Comparison of ENCODE assay signal across 1 cellular context in the genomic region with DNA sequence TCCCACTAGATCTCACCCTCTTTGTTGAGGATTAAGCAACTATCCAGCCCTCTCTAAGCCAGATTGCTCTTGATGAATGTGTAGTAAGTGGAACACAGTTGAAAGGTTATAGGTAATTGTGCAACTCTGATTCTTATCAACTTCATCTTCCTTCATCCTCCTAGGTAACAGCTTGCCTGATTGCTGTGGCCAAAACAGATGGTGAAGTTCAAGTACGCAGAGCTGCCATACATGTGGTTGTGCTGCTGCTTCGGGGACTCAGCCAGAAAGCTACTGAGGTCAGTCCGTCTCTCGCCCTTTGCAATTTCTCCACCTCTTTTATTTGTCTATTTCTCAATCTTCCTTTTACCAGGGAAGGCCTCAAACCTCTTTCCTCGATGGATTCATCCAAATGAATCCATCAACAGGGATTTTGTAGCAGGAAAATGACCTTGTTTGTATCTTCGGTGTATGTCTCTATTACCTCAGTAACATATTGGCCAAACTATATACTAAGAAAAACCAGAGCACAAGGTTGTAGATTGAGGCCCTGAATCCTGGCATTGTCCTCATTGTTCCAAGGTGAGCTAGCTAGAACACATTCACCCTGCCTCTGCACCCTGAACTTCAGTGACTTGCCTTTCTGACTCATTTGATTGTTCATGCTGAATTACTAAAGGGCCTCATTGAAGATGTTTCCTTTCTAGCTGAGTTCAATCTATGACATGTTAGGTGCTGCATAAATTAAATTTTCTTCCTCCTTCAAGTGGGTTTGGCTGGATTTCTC.
A peak's percentile ranks its signal among the peaks of the same experiment; 100 is the strongest.
TF ChIP-seq lines count a peak whose summit lies in the region.

No MANE protein-coding gene starts in this region.

TF ChIP-seq in HepG2, 621 proteins besides CTCF, POLR2A, EP300 and RAD21 (continued from another document and continues in another):
- TF ChIP-seq, protein P1, sequence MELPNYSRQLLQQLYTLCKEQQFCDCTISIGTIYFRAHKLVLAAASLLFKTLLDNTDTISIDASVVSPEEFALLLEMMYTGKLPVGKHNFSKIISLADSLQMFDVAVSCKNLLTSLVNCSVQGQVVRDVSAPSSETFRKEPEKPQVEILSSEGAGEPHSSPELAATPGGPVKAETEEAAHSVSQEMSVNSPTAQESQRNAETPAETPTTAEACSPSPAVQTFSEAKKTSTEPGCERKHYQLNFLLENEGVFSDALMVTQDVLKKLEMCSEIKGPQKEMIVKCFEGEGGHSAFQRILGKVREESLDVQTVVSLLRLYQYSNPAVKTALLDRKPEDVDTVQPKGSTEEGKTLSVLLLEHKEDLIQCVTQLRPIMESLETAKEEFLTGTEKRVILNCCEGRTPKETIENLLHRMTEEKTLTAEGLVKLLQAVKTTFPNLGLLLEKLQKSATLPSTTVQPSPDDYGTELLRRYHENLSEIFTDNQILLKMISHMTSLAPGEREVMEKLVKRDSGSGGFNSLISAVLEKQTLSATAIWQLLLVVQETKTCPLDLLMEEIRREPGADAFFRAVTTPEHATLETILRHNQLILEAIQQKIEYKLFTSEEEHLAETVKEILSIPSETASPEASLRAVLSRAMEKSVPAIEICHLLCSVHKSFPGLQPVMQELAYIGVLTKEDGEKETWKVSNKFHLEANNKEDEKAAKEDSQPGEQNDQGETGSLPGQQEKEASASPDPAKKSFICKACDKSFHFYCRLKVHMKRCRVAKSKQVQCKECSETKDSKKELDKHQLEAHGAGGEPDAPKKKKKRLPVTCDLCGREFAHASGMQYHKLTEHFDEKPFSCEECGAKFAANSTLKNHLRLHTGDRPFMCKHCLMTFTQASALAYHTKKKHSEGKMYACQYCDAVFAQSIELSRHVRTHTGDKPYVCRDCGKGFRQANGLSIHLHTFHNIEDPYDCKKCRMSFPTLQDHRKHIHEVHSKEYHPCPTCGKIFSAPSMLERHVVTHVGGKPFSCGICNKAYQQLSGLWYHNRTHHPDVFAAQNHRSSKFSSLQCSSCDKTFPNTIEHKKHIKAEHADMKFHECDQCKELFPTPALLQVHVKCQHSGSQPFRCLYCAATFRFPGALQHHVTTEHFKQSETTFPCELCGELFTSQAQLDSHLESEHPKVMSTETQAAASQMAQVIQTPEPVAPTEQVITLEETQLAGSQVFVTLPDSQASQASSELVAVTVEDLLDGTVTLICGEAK (IDR thresholded peaks at IDR 0.05): no peak
- TF ChIP-seq, protein P1 (CRISPR knock-in tag; IDR thresholded peaks at IDR 0.05): no peak
- no peak for TF ChIP-seq ZFYVE20 (CRISPR knock-in tag; IDR thresholded peaks at IDR 0.05; ENCODE audit: borderline replicate concordance, low read depth)
- peak; percentile 63 for TF ChIP-seq KMT2B (CRISPR knock-in tag; IDR thresholded peaks at IDR 0.05)
- TF ChIP-seq HES4 (CRISPR knock-in tag; IDR thresholded peaks at IDR 0.05; ENCODE audit: borderline replicate concordance): no peak
- TF ChIP-seq, protein P2, sequence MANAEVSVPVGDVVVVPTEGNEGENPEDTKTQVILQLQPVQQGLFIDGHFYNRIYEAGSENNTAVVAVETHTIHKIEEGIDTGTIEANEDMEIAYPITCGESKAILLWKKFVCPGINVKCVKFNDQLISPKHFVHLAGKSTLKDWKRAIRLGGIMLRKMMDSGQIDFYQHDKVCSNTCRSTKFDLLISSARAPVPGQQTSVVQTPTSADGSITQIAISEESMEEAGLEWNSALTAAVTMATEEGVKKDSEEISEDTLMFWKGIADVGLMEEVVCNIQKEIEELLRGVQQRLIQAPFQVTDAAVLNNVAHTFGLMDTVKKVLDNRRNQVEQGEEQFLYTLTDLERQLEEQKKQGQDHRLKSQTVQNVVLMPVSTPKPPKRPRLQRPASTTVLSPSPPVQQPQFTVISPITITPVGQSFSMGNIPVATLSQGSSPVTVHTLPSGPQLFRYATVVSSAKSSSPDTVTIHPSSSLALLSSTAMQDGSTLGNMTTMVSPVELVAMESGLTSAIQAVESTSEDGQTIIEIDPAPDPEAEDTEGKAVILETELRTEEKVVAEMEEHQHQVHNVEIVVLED (CRISPR knock-in tag; IDR thresholded peaks at IDR 0.05; ENCODE audit: borderline replicate concordance): no peak
- TF ChIP-seq, protein P3, sequence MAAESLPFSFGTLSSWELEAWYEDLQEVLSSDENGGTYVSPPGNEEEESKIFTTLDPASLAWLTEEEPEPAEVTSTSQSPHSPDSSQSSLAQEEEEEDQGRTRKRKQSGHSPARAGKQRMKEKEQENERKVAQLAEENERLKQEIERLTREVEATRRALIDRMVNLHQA (CRISPR knock-in tag; IDR thresholded peaks at IDR 0.05): 0 out of 2 replicates have a peak, but pooled peaks have one; percentile 61
- TF ChIP-seq CEBPB (IDR thresholded peaks at IDR 0.05; ENCODE audit: borderline replicate concordance, low read depth, low read length): peak; percentile 96
- peak; percentile 9; the same call in 1 of the 2 replicates for TF ChIP-seq TCF7 (IDR thresholded peaks at IDR 0.05; ENCODE audit: low read depth)
- TF ChIP-seq NR2F1 (CRISPR knock-in tag; IDR thresholded peaks at IDR 0.05): peak; percentile 55 to 77; a peak in 3 of 4 replicates
- TF ChIP-seq ZBTB21 (CRISPR knock-in tag; IDR thresholded peaks at IDR 0.05): 0 out of 2 replicates have a peak, but pooled peaks have one; percentile 42
- TF ChIP-seq, protein P4, sequence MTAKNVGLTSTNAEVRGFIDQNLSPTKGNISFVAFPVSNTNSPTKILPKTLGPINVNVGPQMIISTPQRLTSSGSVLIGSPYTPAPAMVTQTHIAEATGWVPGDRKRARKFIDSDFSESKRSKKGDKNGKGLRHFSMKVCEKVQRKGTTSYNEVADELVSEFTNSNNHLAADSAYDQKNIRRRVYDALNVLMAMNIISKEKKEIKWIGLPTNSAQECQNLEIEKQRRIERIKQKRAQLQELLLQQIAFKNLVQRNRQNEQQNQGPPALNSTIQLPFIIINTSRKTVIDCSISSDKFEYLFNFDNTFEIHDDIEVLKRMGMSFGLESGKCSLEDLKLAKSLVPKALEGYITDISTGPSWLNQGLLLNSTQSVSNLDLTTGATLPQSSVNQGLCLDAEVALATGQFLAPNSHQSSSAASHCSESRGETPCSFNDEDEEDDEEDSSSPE (CRISPR knock-in tag; IDR thresholded peaks at IDR 0.05): 0 out of 2 replicates have a peak, but pooled peaks have one; percentile 37
- peak; percentile 16; the same call in 1 of the 2 replicates for TF ChIP-seq ZNF121 (CRISPR knock-in tag; IDR thresholded peaks at IDR 0.05)
- TF ChIP-seq MEF2D (CRISPR knock-in tag; IDR thresholded peaks at IDR 0.05): no peak
- TF ChIP-seq STAT5B (CRISPR knock-in tag; IDR thresholded peaks at IDR 0.05): no peak
- TF ChIP-seq, protein P5, sequence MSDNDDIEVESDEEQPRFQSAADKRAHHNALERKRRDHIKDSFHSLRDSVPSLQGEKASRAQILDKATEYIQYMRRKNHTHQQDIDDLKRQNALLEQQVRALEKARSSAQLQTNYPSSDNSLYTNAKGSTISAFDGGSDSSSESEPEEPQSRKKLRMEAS (IDR thresholded peaks at IDR 0.05): 0 out of 2 replicates have a peak, but pooled peaks have one; percentile 44
- TF ChIP-seq RXRB (CRISPR knock-in tag; IDR thresholded peaks at IDR 0.05; ENCODE audit: borderline replicate concordance): peak; percentile 90
- TF ChIP-seq SRSF4 (IDR thresholded peaks at IDR 0.05; ENCODE audit: low read depth, low read length, poor library complexity, severe bottlenecking): no peak
- peak; percentile 36; the same call in 1 of the 2 replicates for TF ChIP-seq KDM1A (CRISPR knock-in tag; IDR thresholded peaks at IDR 0.05)
- TF ChIP-seq ZNF12 (CRISPR knock-in tag; IDR thresholded peaks at IDR 0.05): peak; percentile 67; the same call in 1 of the 2 replicates
- TF ChIP-seq, protein P6, sequence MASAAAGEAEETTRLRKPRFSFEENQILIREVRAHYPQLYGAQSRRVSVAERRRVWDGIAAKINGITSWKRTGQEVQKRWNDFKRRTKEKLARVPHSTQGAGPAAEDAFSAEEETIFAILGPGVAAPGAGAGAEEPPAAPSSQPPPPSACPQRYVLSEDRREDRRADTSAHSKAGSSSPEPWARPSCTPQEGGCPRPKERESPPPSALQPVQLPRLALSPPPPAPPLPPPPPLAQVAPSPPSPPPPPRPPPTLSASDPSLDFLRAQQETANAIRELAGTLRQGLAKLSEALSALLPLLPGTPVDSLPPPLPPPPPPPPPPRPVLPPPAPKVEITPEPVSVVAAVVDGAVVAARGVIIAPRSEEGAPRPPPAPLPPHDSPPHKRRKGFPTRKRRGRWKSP (CRISPR knock-in tag; IDR thresholded peaks at IDR 0.05): peak; percentile 37; the same call in 1 of the 2 replicates
- TF ChIP-seq, protein P7, sequence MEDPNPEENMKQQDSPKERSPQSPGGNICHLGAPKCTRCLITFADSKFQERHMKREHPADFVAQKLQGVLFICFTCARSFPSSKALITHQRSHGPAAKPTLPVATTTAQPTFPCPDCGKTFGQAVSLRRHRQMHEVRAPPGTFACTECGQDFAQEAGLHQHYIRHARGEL (CRISPR knock-in tag; IDR thresholded peaks at IDR 0.05): no peak
- TF ChIP-seq TARDBP (CRISPR knock-in tag; IDR thresholded peaks at IDR 0.05): peak; percentile 49; the same call in 1 of the 2 replicates
- TF ChIP-seq FOXP1 (IDR thresholded peaks at IDR 0.05): no peak
- peak; percentile 41; the same call in 1 of the 2 replicates for TF ChIP-seq FOXP1 (CRISPR knock-in tag; IDR thresholded peaks at IDR 0.05)
- TF ChIP-seq ZMAT3 (CRISPR knock-in tag; conservative IDR thresholded peaks at IDR 0.05): 0 out of 2 replicates have a peak, but pooled peaks have one; percentile 75
- TF ChIP-seq YEATS2 (CRISPR knock-in tag; IDR thresholded peaks at IDR 0.05; ENCODE audit: borderline replicate concordance): no peak
- 0 out of 2 replicates have a peak, but pooled peaks have one; percentile 13 for TF ChIP-seq HMG20B (CRISPR knock-in tag; conservative IDR thresholded peaks at IDR 0.05)
- TF ChIP-seq, protein P8, sequence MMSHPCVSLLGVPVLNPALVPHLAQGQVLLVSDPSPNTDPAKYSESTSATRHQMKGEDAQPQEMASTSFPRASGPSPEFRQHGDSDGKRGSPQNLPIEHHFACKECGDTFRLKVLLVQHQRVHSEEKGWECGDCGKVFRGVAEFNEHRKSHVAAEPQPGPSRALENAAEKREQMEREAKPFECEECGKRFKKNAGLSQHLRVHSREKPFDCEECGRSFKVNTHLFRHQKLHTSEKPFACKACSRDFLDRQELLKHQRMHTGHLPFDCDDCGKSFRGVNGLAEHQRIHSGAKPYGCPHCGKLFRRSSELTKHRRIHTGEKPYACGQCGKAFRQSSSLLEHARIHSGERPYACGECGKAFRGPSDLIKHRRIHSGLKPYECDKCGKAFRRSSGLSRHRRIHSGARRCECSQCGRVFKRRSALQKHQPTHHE (CRISPR knock-in tag; IDR thresholded peaks at IDR 0.05; ENCODE audit: borderline replicate concordance): no peak
- peak; percentile 72 for TF ChIP-seq FOSL2 (CRISPR knock-in tag; IDR thresholded peaks at IDR 0.05)
- no peak for TF ChIP-seq XBP1 (CRISPR knock-in tag; IDR thresholded peaks at IDR 0.05)
- TF ChIP-seq NFKBIZ (CRISPR knock-in tag; IDR thresholded peaks at IDR 0.05): peak; percentile 66; the same call in 1 of the 2 replicates
- TF ChIP-seq MEIS1 (CRISPR knock-in tag; IDR thresholded peaks at IDR 0.05; ENCODE audit: borderline replicate concordance): no peak
- TF ChIP-seq BCL6 (CRISPR knock-in tag; IDR thresholded peaks at IDR 0.05): peak; percentile 96
- TF ChIP-seq ARNTL (CRISPR knock-in tag; IDR thresholded peaks at IDR 0.05): no peak
- no peak for TF ChIP-seq ZSCAN30 (CRISPR knock-in tag; IDR thresholded peaks at IDR 0.05)
- TF ChIP-seq, protein P9, sequence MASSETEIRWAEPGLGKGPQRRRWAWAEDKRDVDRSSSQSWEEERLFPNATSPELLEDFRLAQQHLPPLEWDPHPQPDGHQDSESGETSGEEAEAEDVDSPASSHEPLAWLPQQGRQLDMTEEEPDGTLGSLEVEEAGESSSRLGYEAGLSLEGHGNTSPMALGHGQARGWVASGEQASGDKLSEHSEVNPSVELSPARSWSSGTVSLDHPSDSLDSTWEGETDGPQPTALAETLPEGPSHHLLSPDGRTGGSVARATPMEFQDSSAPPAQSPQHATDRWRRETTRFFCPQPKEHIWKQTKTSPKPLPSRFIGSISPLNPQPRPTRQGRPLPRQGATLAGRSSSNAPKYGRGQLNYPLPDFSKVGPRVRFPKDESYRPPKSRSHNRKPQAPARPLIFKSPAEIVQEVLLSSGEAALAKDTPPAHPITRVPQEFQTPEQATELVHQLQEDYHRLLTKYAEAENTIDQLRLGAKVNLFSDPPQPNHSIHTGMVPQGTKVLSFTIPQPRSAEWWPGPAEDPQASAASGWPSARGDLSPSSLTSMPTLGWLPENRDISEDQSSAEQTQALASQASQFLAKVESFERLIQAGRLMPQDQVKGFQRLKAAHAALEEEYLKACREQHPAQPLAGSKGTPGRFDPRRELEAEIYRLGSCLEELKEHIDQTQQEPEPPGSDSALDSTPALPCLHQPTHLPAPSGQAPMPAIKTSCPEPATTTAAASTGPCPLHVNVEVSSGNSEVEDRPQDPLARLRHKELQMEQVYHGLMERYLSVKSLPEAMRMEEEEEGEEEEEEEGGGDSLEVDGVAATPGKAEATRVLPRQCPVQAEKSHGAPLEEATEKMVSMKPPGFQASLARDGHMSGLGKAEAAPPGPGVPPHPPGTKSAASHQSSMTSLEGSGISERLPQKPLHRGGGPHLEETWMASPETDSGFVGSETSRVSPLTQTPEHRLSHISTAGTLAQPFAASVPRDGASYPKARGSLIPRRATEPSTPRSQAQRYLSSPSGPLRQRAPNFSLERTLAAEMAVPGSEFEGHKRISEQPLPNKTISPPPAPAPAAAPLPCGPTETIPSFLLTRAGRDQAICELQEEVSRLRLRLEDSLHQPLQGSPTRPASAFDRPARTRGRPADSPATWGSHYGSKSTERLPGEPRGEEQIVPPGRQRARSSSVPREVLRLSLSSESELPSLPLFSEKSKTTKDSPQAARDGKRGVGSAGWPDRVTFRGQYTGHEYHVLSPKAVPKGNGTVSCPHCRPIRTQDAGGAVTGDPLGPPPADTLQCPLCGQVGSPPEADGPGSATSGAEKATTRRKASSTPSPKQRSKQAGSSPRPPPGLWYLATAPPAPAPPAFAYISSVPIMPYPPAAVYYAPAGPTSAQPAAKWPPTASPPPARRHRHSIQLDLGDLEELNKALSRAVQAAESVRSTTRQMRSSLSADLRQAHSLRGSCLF (CRISPR knock-in tag; IDR thresholded peaks at IDR 0.05; ENCODE audit: borderline replicate concordance): no peak
